Comparison of ENCODE assay signal across 21 cellular contexts in genomic region chr12:123528858-123529257, GRCh38.
"Had no signal": no experiment of that assay in that cellular context is flagged by ENCODE, and none has a peak within 500 bp of the region (broad histone marks: within the 10 kb centered on the region; RNA-seq: fewer than 3 reads in every experiment).

No MANE protein-coding gene starts in this region.

- H3K9me3 Mint-ChIP-seq: central memory CD8-positive, alpha-beta T cell; naive thymus-derived CD8-positive, alpha-beta T cell; neural progenitor cell had no signal

- H3K27me3 Mint-ChIP-seq: central memory CD8-positive, alpha-beta T cell; naive thymus-derived CD8-positive, alpha-beta T cell; type B pancreatic cell had no signal

- H3K27ac ChIP-seq: epithelial cell of prostate, esophagus muscularis mucosa, gastroesophageal sphincter, hepatocyte, neural progenitor cell, pancreas, prostate gland, sigmoid colon, skin epidermis had no signal

- H3K36me3 ChIP-seq: neural progenitor cell, pancreas, prostate gland had no signal

- H2AFZ ChIP-seq: hepatocyte, neural progenitor cell had no signal

- DNase-seq: cortex of kidney; dorsolateral prefrontal cortex; effector memory CD4-positive, alpha-beta T cell; kidney glomerular epithelial cell; mammary epithelial cell; mucosa of descending colon; naive thymus-derived CD8-positive, alpha-beta T cell; nucleus accumbens; pancreas; retina; sigmoid colon; stimulated activated naive CD4-positive, alpha-beta T cell treated with Interleukin-2 at 50 U/mL for 16 hours had no signal

- H3K4me3 ChIP-seq: dorsolateral prefrontal cortex, esophagus muscularis mucosa, gastroesophageal sphincter, hepatocyte, mucosa of descending colon, neural progenitor cell, pancreas, prostate gland, sigmoid colon, skin epidermis had no signal

- H3K27me3 ChIP-seq: dorsolateral prefrontal cortex, esophagus muscularis mucosa, gastroesophageal sphincter, hepatocyte, neural progenitor cell, pancreas, sigmoid colon had no signal

- H3K9me3 ChIP-seq: esophagus muscularis mucosa, gastroesophageal sphincter, mucosa of descending colon, pancreas, prostate gland, sigmoid colon had no signal

- H3K27ac Mint-ChIP-seq: naive thymus-derived CD8-positive, alpha-beta T cell; neural progenitor cell; type B pancreatic cell had no signal

- H3K9ac ChIP-seq: neural progenitor cell had no signal

- H3K36me3 Mint-ChIP-seq: naive thymus-derived CD8-positive, alpha-beta T cell had no signal

- H3K4me3 Mint-ChIP-seq: central memory CD8-positive, alpha-beta T cell; naive thymus-derived CD8-positive, alpha-beta T cell; neural progenitor cell; type B pancreatic cell had no signal

- ATAC-seq: gastroesophageal sphincter; mucosa of descending colon; naive thymus-derived CD8-positive, alpha-beta T cell; pancreas had no signal

- H3K4me2 ChIP-seq: hepatocyte, neural progenitor cell had no signal
